In genomic region chr13:97226788-97227627, GRCh38 we compare ENCODE assay signal across 8 cellular contexts. TPM values are rescaled to one million over a fixed set of nuclear protein-coding genes. Genes with fewer than 3 reads are reported as not detected.
DNase-seq lines count a peak whose midpoint lies in the region; ATAC-seq and TF ChIP-seq lines count a peak whose summit lies in the region.

No MANE protein-coding gene starts in this region.

- H3K4me1 ChIP-seq in Panc1 (ENCODE audit: control insufficient read depth, insufficient read depth, low read length): peaks cover 56% of the 10 kb centered on the region

- intact Hi-C loops in Panc1 (cut with micrococcal nuclease; ENCODE audit: unreplicated experiment): no loop called here

- peak; percentile 64 for ATAC-seq in activated CD8-positive, alpha-beta memory T cell treated with anti-CD3 and anti-CD28 coated beads, Interleukin-2, amount 10 ng/mL, durations not matched to agents 7 days and 5 days
- peak; percentile 40 for ATAC-seq in HG02870 (IDR thresholded peaks at IDR 0.05; ENCODE audit: unreplicated experiment)
- ATAC-seq in Panc1: peak; percentile 37; the same call in 1 of the 2 replicates
- ATAC-seq in naive B cell (ENCODE audit: low read depth in 2 of 2): no peak

- CTCF ChIA-PET in activated CD8-positive, alpha-beta memory T cell treated with anti-CD3 and anti-CD28 coated beads, Interleukin-2, amount 10 ng/mL, durations not matched to agents 7 days and 5 days (lab: Charles Lee): interaction anchor here (1.0 to 1.8 kb wide), 6 partner anchors 13 to 117 kb away, joined by 3 to 10 read pairs (median 4); no protein-coding TSS in a partner anchor
- CTCF ChIA-PET in Panc1 (lab: Charles Lee): interaction anchor here (1.1 kb wide), 1 partner anchor 117 kb away, joined by 3 read pairs; no protein-coding TSS in a partner anchor

- H3K4me1 Mint-ChIP-seq in activated CD8-positive, alpha-beta memory T cell treated with anti-CD3 and anti-CD28 coated beads, Interleukin-2, amount 10 ng/mL, durations not matched to agents 7 days and 5 days: peaks cover 46% of the 10 kb centered on the region
- H3K4me1 Mint-ChIP-seq in naive B cell: peaks cover 57 to 79% (median 64%) of the 10 kb centered on the region in 3 donors

- H3K36me3 Mint-ChIP-seq in activated CD8-positive, alpha-beta memory T cell treated with anti-CD3 and anti-CD28 coated beads, Interleukin-2, amount 10 ng/mL, durations not matched to agents 7 days and 5 days: peaks cover 2% of the 10 kb centered on the region
- peaks cover 0 to 7% of the 10 kb centered on the region in 2 donors for H3K36me3 Mint-ChIP-seq in naive B cell

- no peaks in the 10 kb centered on the region for H3K27me3 Mint-ChIP-seq in activated CD8-positive, alpha-beta memory T cell treated with anti-CD3 and anti-CD28 coated beads, Interleukin-2, amount 10 ng/mL, durations not matched to agents 7 days and 5 days
- no peaks in the 10 kb centered on the region for H3K27me3 Mint-ChIP-seq in naive B cell

- peaks cover 6% of the 10 kb centered on the region for H3K36me3 ChIP-seq in Panc1 (ENCODE audit: control insufficient read depth, insufficient read depth, low read length)

- BruUV-seq in Panc1 (replicated peaks; lab: Mats Ljungman, UMichigan): no TSS peak

- peak overlapping the region; percentile 99 for H3K27ac ChIP-seq in Panc1 (ENCODE audit: low read length)

- peak overlapping the region; percentile 90 for H3K27ac Mint-ChIP-seq in activated CD8-positive, alpha-beta memory T cell treated with anti-CD3 and anti-CD28 coated beads, Interleukin-2, amount 10 ng/mL, durations not matched to agents 7 days and 5 days
- H3K27ac Mint-ChIP-seq in naive B cell: peak overlapping the region in 4 of 6 donors; percentile 32 to 95 (median 60)

- H3K9me3 ChIP-seq in Panc1 (ENCODE audit: control insufficient read depth, insufficient read depth, low read depth, low read length): no peaks in the 10 kb centered on the region

- TF ChIP-seq CTCF in Panc1 (IDR thresholded peaks at IDR 0.05): no peak

- H3K27me3 ChIP-seq in Panc1 (ENCODE audit: control insufficient read depth, insufficient read depth, low read length): no peaks in the 10 kb centered on the region

- peak overlapping the region; percentile 79 to 96 for H3K4me3 ChIP-seq in Panc1 (ENCODE audit: low read depth in 2 of 2, low read length in 2 of 2)

- no peaks in the 10 kb centered on the region for H3K9me3 Mint-ChIP-seq in activated CD8-positive, alpha-beta memory T cell treated with anti-CD3 and anti-CD28 coated beads, Interleukin-2, amount 10 ng/mL, durations not matched to agents 7 days and 5 days (ENCODE audit: low read depth)
- H3K9me3 Mint-ChIP-seq in naive B cell: no peaks in the 10 kb centered on the region

- POLR2A ChIA-PET in Panc1 (lab: Charles Lee): interaction anchor here (0.6 to 0.7 kb wide), 4 partner anchors 12 to 1971 kb away, joined by 4 to 11 read pairs (median 8); no protein-coding TSS in a partner anchor

- DNase-seq in activated CD8-positive, alpha-beta memory T cell treated with anti-CD3 and anti-CD28 coated beads, Interleukin-2, amount 10 ng/mL, durations not matched to agents 7 days and 5 days: peak; percentile 67
- no peak for DNase-seq in activated CD8-positive, alpha-beta memory T cell treated with anti-CD3 and anti-CD28 coated beads for 24 hours
- DNase-seq in Panc1 (ENCODE audit: low read depth, low spot score) (no peak), naive B cell (no peak), T1000 (lab: John Stamatoyannopoulos, UW) (no peak), SIG-M5 treated with dmso at 0.1 percent for 504 hours (lab: John Stamatoyannopoulos, UW; ENCODE audit: unreplicated experiment) (no peak)
- DNase-seq in central memory CD4-positive, alpha-beta T cell: peak; percentile 61

- in situ Hi-C loops in Panc1 (cut with HindIII; ENCODE audit: low pct_unique_long_range_greater_than_20kb, low sequenced_read_pairs): no loop called here

- H3K4me3 Mint-ChIP-seq in activated CD8-positive, alpha-beta memory T cell treated with anti-CD3 and anti-CD28 coated beads, Interleukin-2, amount 10 ng/mL, durations not matched to agents 7 days and 5 days: peak overlapping the region; percentile 77
- peak overlapping the region; percentile 66 to 92 (median 76) for H3K4me3 Mint-ChIP-seq in naive B cell

RNA-seq across cellular contexts. Expression of gene MBNL2, which starts 4.9 kb away (rescaled TPM):
- 10 to 100 TPM in 1 of 2 experiments, 1 to 10 TPM in 1; 9.7 to 13.4 TPM for total RNA-seq in activated CD8-positive, alpha-beta memory T cell treated with anti-CD3 and anti-CD28 coated beads, Interleukin-2, amount 10 ng/mL, durations not matched to agents 7 days and 5 days
- total RNA-seq in Panc1 (2021; ENCODE audit: unreplicated experiment): 103 TPM
- 42.3 TPM for polyA plus RNA-seq in Panc1 (2012; ENCODE audit: insufficient read length)
- 10 to 100 TPM; 18.2 to 36.1 (median 21.3) TPM for polyA plus RNA-seq in naive B cell (ENCODE audit: low read depth in 6 of 6)

Comparison
In these comparisons a context has a peak if more than half of its experiments do, and no peak if none do; other contexts are left out.
1. DNase-seq: peak in activated CD8-positive, alpha-beta memory T cell treated with anti-CD3 and anti-CD28 coated beads, Interleukin-2, amount 10 ng/mL, durations not matched to agents 7 days and 5 days (single experiment) and central memory CD4-positive, alpha-beta T cell (single experiment); none in activated CD8-positive, alpha-beta memory T cell treated with anti-CD3 and anti-CD28 coated beads for 24 hours (single experiment), Panc1 (single experiment), naive B cell (single experiment), T1000 (single experiment) and SIG-M5 treated with dmso at 0.1 percent for 504 hours (single experiment).
2. ATAC-seq: peak in activated CD8-positive, alpha-beta memory T cell treated with anti-CD3 and anti-CD28 coated beads, Interleukin-2, amount 10 ng/mL, durations not matched to agents 7 days and 5 days (single experiment), HG02870 (single experiment) and Panc1 (single experiment); none in naive B cell (0 of 2).